ENCODE assay signal across 9 cellular contexts in genomic region chr1:16249838-16250241, GRCh38. TPM values are rescaled to one million over a fixed set of nuclear protein-coding genes. Genes with fewer than 3 reads are reported as not detected.
DNase-seq lines count a peak whose midpoint lies in the region; ATAC-seq, FAIRE-seq and TF ChIP-seq lines count a peak whose summit lies in the region.
"Had no signal": no experiment of that assay in that cellular context is flagged by ENCODE, and none has a peak within 500 bp of the region (broad histone marks: within the 10 kb centered on the region; RNA-seq: fewer than 3 reads in every experiment).

No MANE protein-coding gene starts in this region.

- TF ChIP-seq EP300 in transverse colon (IDR thresholded peaks at IDR 0.05; ENCODE audit: low read depth): no peak

- H3K4me3 ChIP-seq in adrenal gland (peak overlapping the region in 1 of 4 donors; percentile 18), right lobe of liver (no peak overlapping the region), transverse colon (no peak overlapping the region)

- peak; percentile 51 to 63 (median 55) for ATAC-seq in right lobe of liver
- ATAC-seq in GM21515 (IDR thresholded peaks at IDR 0.05; ENCODE audit: unreplicated experiment): no peak
- ATAC-seq in GM21390 (IDR thresholded peaks at IDR 0.05; ENCODE audit: unreplicated experiment): no peak

- in situ Hi-C loops in transverse colon (cut with MboI; ENCODE audit: low pct_ligation_motif_present in 1 of 4, low pct_unique_long_range_greater_than_20kb in 1 of 4, low sequenced_read_pairs in 3 of 4): no loop called here

- intact Hi-C loops in adrenal gland (cut with DNase I) (loop anchor here in 1 of 2 donors (5.0 to 10.0 kb wide), 2 partner anchors 53 to 105 kb away; partner anchors contain the start of gene FBXO42), right lobe of liver (cut with DNase I) (loop anchor here (10.0 kb wide), 2 partner anchors 105 to 175 kb away; partner anchors contain the start of genes FAM131C (in 1 of the 2) and FBXO42 (in 1 of the 2)), transverse colon (cut with DNase I; ENCODE audit: low total_unique reads) (no loop called here)

- peak overlapping the region; percentile 57 to 85 (median 77) for H3K27ac ChIP-seq in adrenal gland
- H3K27ac ChIP-seq in right lobe of liver: peak overlapping the region in 2 of 3 donors; percentile 75 to 77
- H3K27ac ChIP-seq in transverse colon: peak overlapping the region; percentile 69 to 82 (median 70)

- H3K4me1 ChIP-seq in adrenal gland (replicated peaks in 1 of 2): peaks cover 40 to 50% of the 10 kb centered on the region in 2 donors
- H3K4me1 ChIP-seq in right lobe of liver: peaks cover 0 to 50% (median 19%) of the 10 kb centered on the region in 4 donors
- H3K4me1 ChIP-seq in transverse colon: peaks cover 22 to 37% (median 23%) of the 10 kb centered on the region in 4 donors

- DNase-seq in activated T-cell treated with anti-CD3 and anti-CD28 coated beads, Interleukin-2, amount 50 U/mL, for 24 hours: no peak
- DNase-seq in activated T-cell treated with anti-CD3 and anti-CD28 coated beads, Interleukin-2, amount 50 U/mL, for 48 hours: no peak
- DNase-seq in adrenal gland (peak; percentile 40 to 88 (median 73)), right lobe of liver (peak in 1 of 3 donors; percentile 73), transverse colon (peak; percentile 30), H54 (ENCODE audit: insufficient read length, low spot score) (no peak)
- DNase-seq: kidney glomerular epithelial cell had no signal

- no peaks in the 10 kb centered on the region for H3K9me3 ChIP-seq in adrenal gland (replicated peaks in 1 of 3)
- no peaks in the 10 kb centered on the region for H3K9me3 ChIP-seq in right lobe of liver
- H3K9me3 ChIP-seq in transverse colon: no peaks in the 10 kb centered on the region

- H3K36me3 Mint-ChIP-seq in activated T-cell treated with anti-CD3 and anti-CD28 coated beads, Interleukin-2, amount 50 U/mL, for 24 hours (ENCODE audit: low read depth): peaks cover 63% of the 10 kb centered on the region

- H3K9me3 Mint-ChIP-seq in activated T-cell treated with anti-CD3 and anti-CD28 coated beads, Interleukin-2, amount 50 U/mL, for 24 hours: no peaks in the 10 kb centered on the region

- H3K27me3 ChIP-seq in adrenal gland: no peaks in the 10 kb centered on the region
- H3K27me3 ChIP-seq in right lobe of liver: no peaks in the 10 kb centered on the region
- no peaks in the 10 kb centered on the region for H3K27me3 ChIP-seq in transverse colon

- no peaks in the 10 kb centered on the region for H3K27me3 Mint-ChIP-seq in activated T-cell treated with anti-CD3 and anti-CD28 coated beads, Interleukin-2, amount 50 U/mL, for 24 hours

- peaks cover 22% of the 10 kb centered on the region for H3K4me1 Mint-ChIP-seq in activated T-cell treated with anti-CD3 and anti-CD28 coated beads, Interleukin-2, amount 50 U/mL, for 24 hours (ENCODE audit: low read depth)

- H3K4me3 Mint-ChIP-seq in activated T-cell treated with anti-CD3 and anti-CD28 coated beads, Interleukin-2, amount 50 U/mL, for 24 hours: no peak overlapping the region

- 8 to 29% (median 21%) methylated on average over 3 of the region's 3 CpGs for WGBS in adrenal gland, 4 donors
- WGBS in right lobe of liver (ENCODE audit: insufficient coverage, low coverage, low lambda C conversion rate, missing lambda C conversion rate): 6% methylated on average over 3 of the region's 3 CpGs
- WGBS in transverse colon (ENCODE audit: low coverage in 1 of 2), 2 donors: 37 to 71% methylated on average over 3 of the region's 3 CpGs

- TF ChIP-seq POLR2A in adrenal gland (IDR thresholded peaks at IDR 0.05): no peak
- no peak for TF ChIP-seq POLR2A in right lobe of liver (IDR thresholded peaks at IDR 0.05)
- no peak for TF ChIP-seq POLR2A in transverse colon (IDR thresholded peaks at IDR 0.05)
- TF ChIP-seq POLR2A in H54 (IDR thresholded peaks at IDR 0.05; ENCODE audit: low read depth, low read length): no peak

- TF ChIP-seq CTCF in adrenal gland (IDR thresholded peaks at IDR 0.05): no peak
- no peak for TF ChIP-seq CTCF in right lobe of liver (IDR thresholded peaks at IDR 0.05)
- TF ChIP-seq CTCF in transverse colon (IDR thresholded peaks at IDR 0.05): no peak

- peak overlapping the region; percentile 62 for H3K27ac Mint-ChIP-seq in activated T-cell treated with anti-CD3 and anti-CD28 coated beads, Interleukin-2, amount 50 U/mL, for 24 hours

- H3K36me3 ChIP-seq in adrenal gland (replicated peaks in 1 of 2) (peaks cover 0 to 27% of the 10 kb centered on the region in 2 donors), right lobe of liver (peaks cover 0 to 16% (median 3%) of the 10 kb centered on the region in 4 donors), transverse colon (peaks cover 0 to 14% (median 0%) of the 10 kb centered on the region in 4 donors)

- FAIRE-seq in H54 (lab: Jason Lieb, UNC): no peak

RNA-seq across cellular contexts. Expression of gene CPLANE2, which starts 12.9 kb away (rescaled TPM):
- total RNA-seq in adrenal gland: 10 to 100 TPM; 10.5 to 21.3 (median 13.9) TPM
- 1 to 10 TPM; 2.8 to 6.3 (median 3.0) TPM for polyA plus RNA-seq in adrenal gland
- 1 to 10 TPM; 2.2 to 4.4 (median 3.1) TPM for total RNA-seq in right lobe of liver
- 10 to 100 TPM in 1 of 4 donors, 1 to 10 TPM in 2, under 1 TPM in 1; 0.60 to 12.3 (median 4.3) TPM for total RNA-seq in transverse colon

RNA-seq across cellular contexts. Expression of gene ARHGEF19, which starts 37.4 kb away (rescaled TPM):
- total RNA-seq in adrenal gland: 10 to 100 TPM; 11.4 to 46.2 (median 23.8) TPM
- polyA plus RNA-seq in adrenal gland: 10 to 100 TPM; 19.1 to 28.2 (median 19.1) TPM
- total RNA-seq in right lobe of liver: 1 to 10 TPM in 4 of 6 experiments, under 1 TPM in 2; 0.31 to 2.8 (median 1.5) TPM
- 10 to 100 TPM in 2 of 4 donors, 1 to 10 TPM in 2; 5.7 to 46.8 (median 10.8) TPM for total RNA-seq in transverse colon

Comparison
In these comparisons a context has a peak if more than half of its experiments do, and no peak if none do; other contexts are left out.
1. DNase-seq: peak in adrenal gland (7 of 7) and transverse colon (single experiment); none in activated T-cell treated with anti-CD3 and anti-CD28 coated beads, Interleukin-2, amount 50 U/mL, for 24 hours (single experiment), activated T-cell treated with anti-CD3 and anti-CD28 coated beads, Interleukin-2, amount 50 U/mL, for 48 hours (0 of 2) and H54 (single experiment).
2. ATAC-seq: peak in right lobe of liver (4 of 4); none in GM21515 (single experiment) and GM21390 (single experiment).
3. Peak in every context shown above with its lines, with median percentiles within 50 percentile points of each other: H3K27ac ChIP-seq.